ENCODE assay signal across 25 cellular contexts in genomic region chr20:57528148-57528547, GRCh38. TPM values are rescaled to one million over a fixed set of nuclear protein-coding genes. Genes with fewer than 3 reads are reported as not detected.
A peak's percentile ranks its signal among the peaks of the same experiment; 100 is the strongest.
DNase-seq lines count a peak whose midpoint lies in the region; ATAC-seq and TF ChIP-seq lines count a peak whose summit lies in the region.
"Had no signal": no experiment of that assay in that cellular context is flagged by ENCODE, and none has a peak within 500 bp of the region (broad histone marks: within the 10 kb centered on the region; RNA-seq: fewer than 3 reads in every experiment).

No MANE protein-coding gene starts in this region.

- no peak for ATAC-seq in HG03520 (IDR thresholded peaks at IDR 0.05; ENCODE audit: unreplicated experiment)
- ATAC-seq: GM12878, GM23338, HCT116 had no signal

- peaks cover 10 to 41% (median 27%) of the 10 kb centered on the region in 4 donors for H3K4me1 ChIP-seq in liver (ENCODE audit: control insufficient read depth in 4 of 4, insufficient read depth in 4 of 4, low read length in 3 of 4)
- H3K4me1 ChIP-seq: BE2C had no signal

- peak overlapping the region; percentile 1 for H3K27ac Mint-ChIP-seq in endothelial cell (ENCODE audit: unreplicated experiment)
- H3K27ac Mint-ChIP-seq: CD14-positive monocyte; CD4-positive, alpha-beta T cell; CD8-positive, alpha-beta memory T cell; GM23338 had no signal

- 84% methylated on average over 4 of the region's 4 CpGs for WGBS in liver

- peak overlapping the region; percentile 74 to 84 for H3K27ac ChIP-seq in liver (ENCODE audit: low read depth in 1 of 2, low read length in 2 of 2)
- H3K27ac ChIP-seq: A549; BLaER1 treated with 17β-estradiol and CSF1 and Interleukin-3, amounts not matched to agents 10 nM and 100 nM had no signal

- H3K27me3 Mint-ChIP-seq in endothelial cell (ENCODE audit: unreplicated experiment) = peaks cover 4% of the 10 kb centered on the region
- H3K27me3 Mint-ChIP-seq: CD4-positive, alpha-beta T cell had no signal

- POLR2A ChIA-PET in HEK293T (lab: Yijun Ruan, JAX) = no interaction called here

- H3K4me1 Mint-ChIP-seq in endothelial cell (ENCODE audit: unreplicated experiment) = no peaks in the 10 kb centered on the region
- H3K4me1 Mint-ChIP-seq: CD14-positive monocyte had no signal

- TF ChIP-seq CTCF in endothelial cell (IDR thresholded peaks at IDR 0.05; ENCODE audit: unreplicated experiment) (no peak), liver (IDR thresholded peaks at IDR 0.05; ENCODE audit: low read depth, low read length, missing input control) (no peak)

- CTCF ChIA-PET in HEK293T (lab: Yijun Ruan, JAX) = interaction anchor here (1.0 to 1.3 kb wide), 3 partner anchors 10 to 45 kb away, joined by 3 to 4 read pairs (median 3); no protein-coding TSS in a partner anchor

- no peak for DNase-seq in HEK293T (ENCODE audit: extremely low spot score)
- no peak for DNase-seq in endothelial cell (ENCODE audit: low spot score)
- DNase-seq in renal cortical epithelial cell (ENCODE audit: low read depth) = peak; percentile 7
- no peak for DNase-seq in HuH-7.5 (ENCODE audit: low spot score)
- DNase-seq in iPS-NIHi7 (ENCODE audit: extremely low spot score) = no peak
- DNase-seq: 8988T; ACHN; AML-193; BE2C; CD4-positive, alpha-beta T cell; CD8-positive, alpha-beta memory T cell; DMS 273 treated with DMSO at 0.1 percent for 48 hours; DMS79; EL; GDM1; H9 had no signal

- H3K27me3 ChIP-seq in liver (ENCODE audit: control insufficient read depth in 4 of 4, insufficient read depth in 4 of 4, low read length in 3 of 4) = no peaks in the 10 kb centered on the region

- no peaks in the 10 kb centered on the region for H3K36me3 Mint-ChIP-seq in endothelial cell (ENCODE audit: low read depth, unreplicated experiment)
- H3K36me3 Mint-ChIP-seq: CD14-positive monocyte; CD8-positive, alpha-beta memory T cell had no signal

- H3K9me3 ChIP-seq in liver (ENCODE audit: control insufficient read depth in 4 of 4, low read length in 3 of 4) = no peaks in the 10 kb centered on the region
- H3K9me3 ChIP-seq: A549; BE2C; BLaER1 treated with 17β-estradiol and CSF1 and Interleukin-3, amounts not matched to agents 10 nM and 100 nM had no signal

- no peak overlapping the region for H3K4me3 ChIP-seq in liver (ENCODE audit: low read depth in 1 of 3, low read length in 3 of 3)
- H3K4me3 ChIP-seq: A549; BLaER1 treated with 17β-estradiol and CSF1 and Interleukin-3, amounts not matched to agents 10 nM and 100 nM; GM12878; GM23338 had no signal

- peak overlapping the region in 1 of 2 donors; percentile 32 for H3K9ac ChIP-seq in liver (ENCODE audit: low read depth in 1 of 2, low read length in 2 of 2)
- H3K9ac ChIP-seq: BLaER1 treated with 17β-estradiol and CSF1 and Interleukin-3, amounts not matched to agents 10 nM and 100 nM had no signal

- H3K36me3 ChIP-seq in liver (ENCODE audit: control insufficient read depth in 4 of 4, insufficient read depth in 3 of 4, low read depth in 1 of 4, low read length in 3 of 4) = no peaks in the 10 kb centered on the region
- H3K36me3 ChIP-seq: BE2C; BLaER1 treated with 17β-estradiol and CSF1 and Interleukin-3, amounts not matched to agents 10 nM and 100 nM had no signal

- no peaks in the 10 kb centered on the region for H3K9me3 Mint-ChIP-seq in endothelial cell (ENCODE audit: unreplicated experiment)
- H3K9me3 Mint-ChIP-seq: CD4-positive, alpha-beta T cell; CD8-positive, alpha-beta memory T cell had no signal

- TF ChIP-seq RAD21 in liver (IDR thresholded peaks at IDR 0.05) = no peak

- no peak overlapping the region for H3K4me3 Mint-ChIP-seq in endothelial cell (ENCODE audit: unreplicated experiment)
- H3K4me3 Mint-ChIP-seq: CD14-positive monocyte; CD4-positive, alpha-beta T cell; CD8-positive, alpha-beta memory T cell; GM23338; H9 had no signal

TF ChIP-seq in HEK293T, 16 proteins besides CTCF, POLR2A, EP300 and RAD21:
- TF ChIP-seq ZNF384 (IDR thresholded peaks at IDR 0.05) (no peak), NFRKB (IDR thresholded peaks at IDR 0.05) (no peak), PKNOX1 (IDR thresholded peaks at IDR 0.05) (0 out of 2 replicates have a peak, but pooled peaks have one; percentile 27), HDGF (IDR thresholded peaks at IDR 0.05; ENCODE audit: borderline replicate concordance) (no peak), FOXA1 (IDR thresholded peaks at IDR 0.05) (no peak), ARNT (IDR thresholded peaks at IDR 0.05) (no peak)
TF ChIP-seq in HEK293T: peak in this region for 1.

TF ChIP-seq in liver, 16 proteins besides CTCF, POLR2A, EP300 and RAD21:
- TF ChIP-seq JUND (IDR thresholded peaks at IDR 0.05) (peak in 1 of 2 donors; percentile 1), RXRA (IDR thresholded peaks at IDR 0.05) (no peak), NR2F2 (IDR thresholded peaks at IDR 0.05) (no peak), REST (IDR thresholded peaks at IDR 0.05) (no peak)
TF ChIP-seq in liver: peak in this region for 1.

RNA-seq across cellular contexts. Expression of gene CTCFL, which starts 3.2 kb away (rescaled TPM):
- total RNA-seq in endothelial cell (ENCODE audit: unreplicated experiment) (0.21 TPM), liver (under 1 TPM; 0.05 to 0.08 TPM), renal cortical epithelial cell (not detected in 2 replicates)
- polyA plus RNA-seq in liver = under 1 TPM in 1 of 2 donors, not detected in 1; 0.08 TPM
- total RNA-seq: CD4-positive, alpha-beta T cell; CD8-positive, alpha-beta memory T cell; H4 had no signal
- polyA plus RNA-seq: CD14-positive monocyte; CD8-positive, alpha-beta memory T cell had no signal

RNA-seq across cellular contexts. Expression of gene PCK1, which starts 32.8 kb away (rescaled TPM):
- total RNA-seq in endothelial cell (ENCODE audit: unreplicated experiment) (not detected), liver (100 to 1,000 TPM in 1 of 2 donors, 1 to 10 TPM in 1; 8.9 to 532 TPM), renal cortical epithelial cell (0.15 TPM in 1 of 2 replicates, not detected in the other)
- 100 to 1,000 TPM; 265 to 363 TPM for polyA plus RNA-seq in liver
- total RNA-seq: CD4-positive, alpha-beta T cell; CD8-positive, alpha-beta memory T cell; GM23338; H9 had no signal
- polyA plus RNA-seq: CD14-positive monocyte; CD8-positive, alpha-beta memory T cell; GM23338 had no signal
